In genomic region chr17:57391076-57391825, GRCh38 we compare ENCODE assay signal across 1 cellular context.
TF ChIP-seq lines count a peak whose summit lies in the region.

No MANE protein-coding gene starts in this region.

TF ChIP-seq in GM23338, 12 proteins besides CTCF, POLR2A, EP300 and RAD21:
- TF ChIP-seq ZNF462 (CRISPR knock-in tag; IDR thresholded peaks at IDR 0.05): no peak
- TF ChIP-seq JUNB (IDR thresholded peaks at IDR 0.05; ENCODE audit: unreplicated experiment): no peak
- TF ChIP-seq STAT1 (IDR thresholded peaks at IDR 0.05; ENCODE audit: unreplicated experiment): no peak
- no peak for TF ChIP-seq POLR2AphosphoS5 (IDR thresholded peaks at IDR 0.05; ENCODE audit: low read depth)
- no peak for TF ChIP-seq EZH2 (IDR thresholded peaks at IDR 0.05; ENCODE audit: low read depth, unreplicated experiment)
- TF ChIP-seq REST (IDR thresholded peaks at IDR 0.05; ENCODE audit: unreplicated experiment): no peak
- TF ChIP-seq ZNF331 (CRISPR knock-in tag; IDR thresholded peaks at IDR 0.05; ENCODE audit: low read depth): no peak
- TF ChIP-seq CREB1 (CRISPR knock-in tag; IDR thresholded peaks at IDR 0.05; ENCODE audit: low read depth): no peak
- TF ChIP-seq NANOG (IDR thresholded peaks at IDR 0.05; ENCODE audit: borderline replicate concordance): no peak
- no peak for TF ChIP-seq ZNF114 (CRISPR knock-in tag; IDR thresholded peaks at IDR 0.05)
- no peak for TF ChIP-seq ETS1 (IDR thresholded peaks at IDR 0.05)
- TF ChIP-seq EZH2phosphoT487 (IDR thresholded peaks at IDR 0.05; ENCODE audit: unreplicated experiment): no peak
